ENCODE assay signal across 20 cellular contexts in the genomic region with DNA sequence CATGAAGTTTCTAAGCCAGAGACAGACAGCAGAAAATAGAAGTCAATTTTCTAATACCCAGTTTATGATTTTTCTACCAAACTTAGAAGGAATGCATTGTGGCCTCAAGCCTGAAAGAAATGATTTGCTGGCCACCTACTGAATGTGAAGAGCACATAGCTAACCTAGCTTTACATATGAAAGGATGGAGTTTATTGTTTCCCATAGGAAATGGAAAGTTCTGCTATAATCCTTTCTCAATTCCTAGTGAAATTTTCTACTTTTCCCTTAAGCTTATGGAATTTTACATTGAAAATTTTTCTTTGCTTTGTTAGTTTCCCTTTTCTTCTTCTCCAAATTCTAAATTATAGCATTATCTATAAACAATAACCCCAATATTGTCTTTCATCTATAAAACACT.
DNase-seq lines count a peak whose midpoint lies in the region; ATAC-seq and TF ChIP-seq lines count a peak whose summit lies in the region.
"Had no signal": no experiment of that assay in that cellular context is flagged by ENCODE, and none has a peak within 500 bp of the region (broad histone marks: within the 10 kb centered on the region; RNA-seq: fewer than 3 reads in every experiment).

No MANE protein-coding gene starts in this region.

- H2BK120ac ChIP-seq in H9 (ENCODE audit: low read depth, low read length, poor library complexity, severe bottlenecking): no peak overlapping the region
- H2BK120ac ChIP-seq in neuronal stem cell (ENCODE audit: low read depth, low read length): no peak overlapping the region

- H3K4me1 ChIP-seq in H9 (ENCODE audit: insufficient read depth, low read length) (peaks cover 5% of the 10 kb centered on the region; the same call in 1 of the 2 replicates), HUES48 (ENCODE audit: control insufficient read depth, insufficient read depth, low read length) (peaks cover 26% of the 10 kb centered on the region), neuronal stem cell (ENCODE audit: control insufficient read depth in 2 of 2, insufficient read depth in 1 of 2, low read depth in 1 of 2, low read length in 2 of 2) (peaks cover 0 to 11% of the 10 kb centered on the region in 2 donors)
- H3K4me1 ChIP-seq: BLaER1 treated with 17β-estradiol and CSF1 and Interleukin-3, amounts not matched to agents 10 nM and 100 nM had no signal

- POLR2A ChIA-PET in WTC11 (lab: Charles Lee): no interaction called here

- H3K9me3 ChIP-seq in H9 (ENCODE audit: control insufficient read depth, low read depth, low read length) (no peaks in the 10 kb centered on the region), HUES48 (ENCODE audit: control insufficient read depth, insufficient read depth, low read length) (no peaks in the 10 kb centered on the region), neuronal stem cell (replicated peaks in 1 of 2; ENCODE audit: control insufficient read depth in 2 of 2, insufficient read depth in 1 of 2, low read depth in 1 of 2, low read length in 2 of 2) (no peaks in the 10 kb centered on the region)

- H4K5ac ChIP-seq in H9 (ENCODE audit: insufficient read length, low read depth, low read length): no peak overlapping the region

- TF ChIP-seq CTCF in H9 (conservative IDR thresholded peaks at IDR 0.05) (no peak), WTC11 (IDR thresholded peaks at IDR 0.05) (no peak)

- H3K36me3 ChIP-seq in HUES48 (ENCODE audit: control insufficient read depth, insufficient read depth, low read length) (no peaks in the 10 kb centered on the region), neuronal stem cell (replicated peaks in 1 of 2; ENCODE audit: control insufficient read depth in 2 of 2, insufficient read depth in 2 of 2, low read length in 2 of 2) (no peaks in the 10 kb centered on the region)
- H3K36me3 ChIP-seq: BLaER1 treated with 17β-estradiol and CSF1 and Interleukin-3, amounts not matched to agents 10 nM and 100 nM had no signal

- H4K91ac ChIP-seq in H9 (ENCODE audit: insufficient read length, low read depth, low read length) (no peak overlapping the region), neuronal stem cell (ENCODE audit: low read depth, low read length, poor library complexity) (no peak overlapping the region)

- H3K27ac Mint-ChIP-seq in H9 (peak overlapping the region; percentile 24 to 76 (median 46); a peak in 6 of 7 replicates), WTC11 (0 out of 2 replicates have a peak overlapping the region, but pooled peaks have one; percentile 48)
- H3K27ac Mint-ChIP-seq: B cell; CD8-positive, alpha-beta T cell; IgD-negative memory B cell had no signal

- H3K27me3 ChIP-seq in H9 (ENCODE audit: insufficient read depth, low read length) (no peaks in the 10 kb centered on the region), HUES48 (ENCODE audit: control insufficient read depth, insufficient read depth, low read length) (no peaks in the 10 kb centered on the region), neuronal stem cell (ENCODE audit: control insufficient read depth in 3 of 3, insufficient read depth in 3 of 3, low read depth in 1 of 3, low read length in 3 of 3) (no peaks in the 10 kb centered on the region)
- H3K27me3 ChIP-seq: BLaER1 treated with 17β-estradiol and CSF1 and Interleukin-3, amounts not matched to agents 10 nM and 100 nM had no signal

- no peak overlapping the region for H3K56ac ChIP-seq in H9 (ENCODE audit: insufficient read length, low read depth, low read length)

- H3K14ac ChIP-seq in H9 (ENCODE audit: insufficient read depth, low read length) (no peak overlapping the region), neuronal stem cell (ENCODE audit: low read length) (no peak overlapping the region)

- no peak overlapping the region for H2BK12ac ChIP-seq in H9 (ENCODE audit: insufficient read length, low read depth, low read length)
- H2BK12ac ChIP-seq in neuronal stem cell (ENCODE audit: low read length): no peak overlapping the region

- no peaks in the 10 kb centered on the region for H3K23me2 ChIP-seq in H9 (ENCODE audit: insufficient read length, low read depth, low read length, poor library complexity, severe bottlenecking)

- H3K4me2 ChIP-seq in H9 (ENCODE audit: insufficient read depth, insufficient read length, low read length) (no peak overlapping the region), neuronal stem cell (ENCODE audit: insufficient read depth, low read length, poor library complexity, severe bottlenecking) (no peak overlapping the region)
- H3K4me2 ChIP-seq: BLaER1 treated with 17β-estradiol and CSF1 and Interleukin-3, amounts not matched to agents 10 nM and 100 nM had no signal

- H3K79me1 ChIP-seq in H9 (ENCODE audit: insufficient read depth, low read depth, low read length, poor library complexity, severe bottlenecking) (no peaks in the 10 kb centered on the region), neuronal stem cell (ENCODE audit: low read depth, low read length) (no peaks in the 10 kb centered on the region)

- H3K9ac ChIP-seq in H9 (ENCODE audit: extremely low read depth, insufficient read length, low read length) (no peak overlapping the region), HUES48 (ENCODE audit: low read depth, low read length) (no peak overlapping the region), neuronal stem cell (ENCODE audit: low read depth, low read length, poor library complexity) (no peak overlapping the region)
- H3K9ac ChIP-seq: BLaER1 treated with 17β-estradiol and CSF1 and Interleukin-3, amounts not matched to agents 10 nM and 100 nM had no signal

- H4K20me1 ChIP-seq in H9 (ENCODE audit: control insufficient read depth, insufficient read depth, insufficient read length): no peaks in the 10 kb centered on the region
- H4K20me1 ChIP-seq: BLaER1 treated with 17β-estradiol and CSF1 and Interleukin-3, amounts not matched to agents 10 nM and 100 nM had no signal

- H2BK5ac ChIP-seq in H9 (ENCODE audit: insufficient read length, low read length) (no peak overlapping the region), neuronal stem cell (ENCODE audit: low read length) (no peak overlapping the region)

- no peak overlapping the region for H3T11ph ChIP-seq in H9 (ENCODE audit: low read length)

- H3K36me3 Mint-ChIP-seq in H9 (ENCODE audit: insufficient read depth in 1 of 3, low read depth in 3 of 3) (peaks cover 3 to 14% (median 6%) of the 10 kb centered on the region in 3 experiments; a peak in 6 of 7 replicates), WTC11 (peaks cover 23% of the 10 kb centered on the region)
- H3K36me3 Mint-ChIP-seq: CD8-positive, alpha-beta T cell; IgD-negative memory B cell had no signal

- no peak overlapping the region for H3K4ac ChIP-seq in H9 (ENCODE audit: low read depth, low read length)
- H3K4ac ChIP-seq in neuronal stem cell (ENCODE audit: low read length): no peak overlapping the region

- H3K27ac ChIP-seq in H9 (ENCODE audit: insufficient read length, low read depth, low read length) (no peak overlapping the region), HUES48 (ENCODE audit: low read depth, low read length) (peak overlapping the region; percentile 16), neuronal stem cell (replicated peaks; ENCODE audit: low read length) (no peak overlapping the region)
- H3K27ac ChIP-seq: BLaER1 treated with 17β-estradiol and CSF1 and Interleukin-3, amounts not matched to agents 10 nM and 100 nM; HL-60 had no signal

- H3K4me3 ChIP-seq in HUES48 (ENCODE audit: low read depth, low read length) (no peak overlapping the region), neuronal stem cell (ENCODE audit: low read length in 2 of 2) (no peak overlapping the region)
- H3K4me3 ChIP-seq: BLaER1 treated with 17β-estradiol and CSF1 and Interleukin-3, amounts not matched to agents 10 nM and 100 nM; GM12878 had no signal

- no peak for DNase-seq in H9
- no peak for DNase-seq in WTC11 (ENCODE audit: low spot score)
- no peak for DNase-seq in neuronal stem cell (ENCODE audit: low spot score)
- DNase-seq in KG1 (lab: John Stamatoyannopoulos, UW): no peak
- DNase-seq in SHP77 treated with DMSO at 0.1 percent for 48 hours (lab: John Stamatoyannopoulos, UW): no peak
- no peak for DNase-seq in superior temporal gyrus (ENCODE audit: extremely low spot score)
- DNase-seq: Calu3; CD8-positive, alpha-beta T cell; DMS79 treated with DMSO at 0.1 percent for 48 hours; GOT3; HCEC 1CT; Kasumi-1; KBM-7 had no signal

- H3K4me3 Mint-ChIP-seq in H9 (no peak overlapping the region), WTC11 (no peak overlapping the region)
- H3K4me3 Mint-ChIP-seq: B cell; CD8-positive, alpha-beta T cell; IgD-negative memory B cell had no signal

- H2BK15ac ChIP-seq in H9 (ENCODE audit: low read depth, low read length) (no peak overlapping the region), neuronal stem cell (ENCODE audit: low read length) (no peak overlapping the region)

- H2AK5ac ChIP-seq in H9 (ENCODE audit: insufficient read length, low read length) (no peak overlapping the region), neuronal stem cell (ENCODE audit: low read depth, low read length) (no peak overlapping the region)

- H3K23ac ChIP-seq in H9 (ENCODE audit: insufficient read length, low read depth, low read length) (no peak overlapping the region), neuronal stem cell (ENCODE audit: low read depth, low read length, poor library complexity) (no peak overlapping the region)

- H2AFZ ChIP-seq in H9 (ENCODE audit: low read length) (no peak overlapping the region), neuronal stem cell (ENCODE audit: low read length) (peak overlapping the region; percentile 54)

- no peak overlapping the region for H2BK20ac ChIP-seq in H9 (ENCODE audit: low read depth, low read length, poor library complexity, severe bottlenecking)

- peak; percentile 55 for ATAC-seq in WTC11
- ATAC-seq: CD8-positive, alpha-beta T cell; GM12878; HepG2 had no signal

- H3K27me3 Mint-ChIP-seq in H9 (ENCODE audit: low read depth): no peaks in the 10 kb centered on the region
- H3K27me3 Mint-ChIP-seq in WTC11 (ENCODE audit: low read depth): no peaks in the 10 kb centered on the region; the same call in 1 of the 2 replicates
- H3K27me3 Mint-ChIP-seq: B cell had no signal

- H4K8ac ChIP-seq in H9 (replicated peaks; ENCODE audit: insufficient read length, low read depth, low read length) (no peak overlapping the region), neuronal stem cell (ENCODE audit: low read depth, low read length) (no peak overlapping the region)

- H3K4me1 Mint-ChIP-seq in H9: peaks cover 49 to 56% of the 10 kb centered on the region in 2 experiments
- H3K4me1 Mint-ChIP-seq in WTC11: peaks cover 52% of the 10 kb centered on the region
- H3K4me1 Mint-ChIP-seq: B cell, IgD-negative memory B cell had no signal

- CTCF ChIA-PET in WTC11 (lab: Charles Lee): interaction anchor here (1.0 kb wide), 1 partner anchor 506 kb away, joined by 3 read pairs; no protein-coding TSS in a partner anchor

- H3K9me3 Mint-ChIP-seq in H9 (peaks cover 0 to 2% of the 10 kb centered on the region in 2 experiments; a peak in 2 of 5 replicates), WTC11 (peaks cover 31% of the 10 kb centered on the region)
- H3K9me3 Mint-ChIP-seq: CD8-positive, alpha-beta T cell had no signal

- H3K79me2 ChIP-seq in H9 (ENCODE audit: insufficient read depth, low read length): no peaks in the 10 kb centered on the region

- no peak overlapping the region for H3K18ac ChIP-seq in H9 (ENCODE audit: insufficient read length, low read depth, low read length)
- H3K18ac ChIP-seq in neuronal stem cell (ENCODE audit: low read length): no peak overlapping the region

TF ChIP-seq in WTC11, 78 proteins besides CTCF, POLR2A, EP300 and RAD21 (continues in another document):
- TF ChIP-seq MYBL2 (CRISPR knock-in tag; IDR thresholded peaks at IDR 0.05): no peak
